16 cellular contexts compared by ENCODE assay signal in the genomic region with DNA sequence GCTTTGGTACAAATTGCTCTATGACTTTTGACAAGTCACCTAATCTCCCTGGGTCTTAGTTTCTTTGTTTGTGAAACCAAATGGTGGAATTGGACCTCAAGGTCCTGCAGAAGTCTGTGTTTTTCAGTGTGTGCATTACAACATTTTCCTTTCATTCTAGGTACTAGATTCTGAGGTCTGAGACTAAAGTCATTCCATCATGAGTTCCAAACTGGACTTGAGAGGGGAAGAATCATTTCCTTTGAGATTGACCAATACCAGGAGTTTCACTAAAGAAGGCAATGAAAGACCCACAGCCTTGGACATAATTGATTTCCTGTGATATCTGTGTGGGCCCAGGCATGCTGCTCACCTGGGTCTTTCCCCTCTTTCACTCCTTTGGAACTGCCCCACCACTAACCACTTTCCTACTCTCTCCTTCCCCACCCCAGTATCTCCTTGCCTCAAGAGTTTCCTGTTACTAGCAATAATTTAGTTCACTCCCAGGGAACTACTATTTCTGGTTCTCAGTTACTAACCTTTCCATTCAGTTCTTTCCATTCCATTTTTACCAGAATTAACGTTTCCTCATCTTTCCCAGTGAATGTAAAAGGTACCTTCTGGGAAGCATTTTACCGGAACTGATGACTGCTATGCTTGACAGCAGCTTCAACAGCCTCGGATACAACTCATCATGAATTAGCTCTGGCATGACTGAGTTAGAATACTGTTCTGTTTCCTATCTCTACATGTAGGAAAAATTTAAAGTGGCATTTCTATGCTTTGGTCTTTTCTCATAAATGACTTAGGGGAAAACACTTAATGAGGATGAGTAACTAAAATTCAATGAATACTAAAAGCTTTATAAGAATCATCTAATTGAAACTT. TPM values are rescaled to one million over a fixed set of nuclear protein-coding genes. Genes with fewer than 3 reads are reported as not detected.
DNase-seq lines count a peak whose midpoint lies in the region; ATAC-seq and TF ChIP-seq lines count a peak whose summit lies in the region.
"Had no signal": no experiment of that assay in that cellular context is flagged by ENCODE, and none has a peak within 500 bp of the region (broad histone marks: within the 10 kb centered on the region; RNA-seq: fewer than 3 reads in every experiment).

No MANE protein-coding gene starts in this region.

- TF ChIP-seq CTCF in GM13977 (IDR thresholded peaks at IDR 0.05; ENCODE audit: extremely low read depth, insufficient read depth, missing control alignments): no peak

- ATAC-seq in SK-N-SH treated with all-trans-retinoic acid at 6 μM for 48 hours: peak; percentile 49
- ATAC-seq in GM18909 (IDR thresholded peaks at IDR 0.05; ENCODE audit: poor library complexity, unreplicated experiment): no peak
- ATAC-seq: GM12878 had no signal

- DNase-seq in SKM-1 treated with dmso at 0.1 percent for 144 hours (lab: John Stamatoyannopoulos, UW; ENCODE audit: unreplicated experiment): peak; percentile 35
- no peak for DNase-seq in SKM-1 (lab: John Stamatoyannopoulos, UW; ENCODE audit: unreplicated experiment)
- peak; percentile 24 for DNase-seq in dermis blood vessel endothelial cell
- DNase-seq in GM13977 (ENCODE audit: low spot score): no peak
- DNase-seq in stimulated activated CD4-positive, alpha-beta T cell treated with anti-CD3 and anti-CD28 coated beads, Interleukin-2, amount 100 ng/mL, for 24 hours: no peak
- DNase-seq: 8988T; AML-193; CD4-positive, CD25-positive, alpha-beta regulatory T cell; DMS53; GOT3; H9 had no signal

- in situ Hi-C loops in GM13977 (cut with MboI; ENCODE audit: low pct_unique_long_range_greater_than_20kb, low sequenced_read_pairs, unreplicated experiment): no loop called here

TF ChIP-seq in SK-N-SH treated with all-trans-retinoic acid at 6 μM for 48 hours, 23 proteins besides CTCF, POLR2A, EP300 and RAD21:
- TF ChIP-seq SNAI2 (CRISPR knock-in tag; IDR thresholded peaks at IDR 0.05) (peak; percentile 75), POU6F1 (CRISPR knock-in tag; IDR thresholded peaks at IDR 0.05; ENCODE audit: borderline replicate concordance, low read depth) (no peak; the same call in 1 of the 2 replicates), TOX (CRISPR knock-in tag; IDR thresholded peaks at IDR 0.05; ENCODE audit: borderline replicate concordance) (peak; percentile 98), RARB (CRISPR knock-in tag; IDR thresholded peaks at IDR 0.05) (peak; percentile 88; the same call in 1 of the 2 replicates), ISL1 (CRISPR knock-in tag; IDR thresholded peaks at IDR 0.05) (peak; percentile 100), CSDC2 (CRISPR knock-in tag; IDR thresholded peaks at IDR 0.05) (peak; percentile 93), ZNF70 (CRISPR knock-in tag; IDR thresholded peaks at IDR 0.05) (no peak), ZFP3 (CRISPR knock-in tag; IDR thresholded peaks at IDR 0.05) (peak; percentile 82), PATZ1 (CRISPR knock-in tag; IDR thresholded peaks at IDR 0.05; ENCODE audit: borderline replicate concordance) (peak; percentile 94), ZC3H10 (CRISPR knock-in tag; IDR thresholded peaks at IDR 0.05) (peak; percentile 99)
- TF ChIP-seq, protein P1, sequence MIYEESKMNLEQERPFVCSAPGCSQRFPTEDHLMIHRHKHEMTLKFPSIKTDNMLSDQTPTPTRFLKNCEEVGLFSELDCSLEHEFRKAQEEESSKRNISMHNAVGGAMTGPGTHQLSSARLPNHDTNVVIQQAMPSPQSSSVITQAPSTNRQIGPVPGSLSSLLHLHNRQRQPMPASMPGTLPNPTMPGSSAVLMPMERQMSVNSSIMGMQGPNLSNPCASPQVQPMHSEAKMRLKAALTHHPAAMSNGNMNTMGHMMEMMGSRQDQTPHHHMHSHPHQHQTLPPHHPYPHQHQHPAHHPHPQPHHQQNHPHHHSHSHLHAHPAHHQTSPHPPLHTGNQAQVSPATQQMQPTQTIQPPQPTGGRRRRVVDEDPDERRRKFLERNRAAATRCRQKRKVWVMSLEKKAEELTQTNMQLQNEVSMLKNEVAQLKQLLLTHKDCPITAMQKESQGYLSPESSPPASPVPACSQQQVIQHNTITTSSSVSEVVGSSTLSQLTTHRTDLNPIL (CRISPR knock-in tag; IDR thresholded peaks at IDR 0.05; ENCODE audit: low read depth): peak; percentile 81

RNA-seq across cellular contexts. Expression of gene TAS2R41, which starts 18.4 kb away (rescaled TPM):
- total RNA-seq in dermis blood vessel endothelial cell: not detected in 2 replicates
- total RNA-seq: G401, GM12878, H9, HT-29 had no signal

RNA-seq across cellular contexts. Expression of gene TAS2R60, which starts 52.8 kb away (rescaled TPM):
- not detected in 2 replicates for total RNA-seq in dermis blood vessel endothelial cell
- total RNA-seq: G401, GM12878, H9, HT-29 had no signal

Comparison
In these comparisons a context has a peak if more than half of its experiments do, and no peak if none do; other contexts are left out.
1. DNase-seq: peak in SKM-1 treated with dmso at 0.1 percent for 144 hours (single experiment) and dermis blood vessel endothelial cell (single experiment); none in SKM-1 (single experiment), GM13977 (single experiment) and stimulated activated CD4-positive, alpha-beta T cell treated with anti-CD3 and anti-CD28 coated beads, Interleukin-2, amount 100 ng/mL, for 24 hours (0 of 2).